ENCODE assay signal across 22 cellular contexts in the genomic region with DNA sequence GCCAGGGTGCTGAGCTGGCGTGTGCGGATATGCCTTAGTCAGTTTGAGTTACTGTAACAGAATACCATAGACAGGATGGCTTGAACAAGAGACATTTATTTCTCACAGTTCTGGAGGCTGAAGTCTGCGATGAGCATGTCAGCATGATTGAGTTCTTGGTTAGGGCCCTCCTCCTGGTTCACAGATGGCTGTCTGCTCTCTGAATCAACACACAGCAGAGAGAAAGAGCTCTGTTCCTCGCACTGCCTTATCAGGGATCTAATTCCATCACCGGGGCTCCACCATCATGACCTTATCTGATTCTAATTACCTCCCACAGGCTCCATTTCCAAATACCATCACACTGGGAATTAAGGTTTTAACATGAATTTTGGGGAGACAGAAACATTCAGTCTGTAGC.
DNase-seq lines count a peak whose midpoint lies in the region; ATAC-seq and TF ChIP-seq lines count a peak whose summit lies in the region.
"Had no signal": no experiment of that assay in that cellular context is flagged by ENCODE, and none has a peak within 500 bp of the region (broad histone marks: within the 10 kb centered on the region; RNA-seq: fewer than 3 reads in every experiment).

No MANE protein-coding gene starts in this region.

- no peaks in the 10 kb centered on the region for H3K9me3 Mint-ChIP-seq in T-helper 2 cell treated with Interferon-gamma antibody and Interleukin-4, amounts not matched to agents 5 μg/mL and 100 μg/mL, for 36 hours

- no peak overlapping the region for H3K4me3 ChIP-seq in psoas muscle

- no peaks in the 10 kb centered on the region for H3K4me1 Mint-ChIP-seq in T-helper 2 cell treated with Interferon-gamma antibody and Interleukin-4, amounts not matched to agents 5 μg/mL and 100 μg/mL, for 36 hours (ENCODE audit: low read depth)
- H3K4me1 Mint-ChIP-seq: B cell; CD4-positive, CD25-positive, alpha-beta regulatory T cell had no signal

- no peaks in the 10 kb centered on the region for H3K4me1 ChIP-seq in psoas muscle
- H3K4me1 ChIP-seq: Caco-2 had no signal

- H3K27ac Mint-ChIP-seq in T-helper 2 cell treated with Interferon-gamma antibody and Interleukin-4, amounts not matched to agents 5 μg/mL and 100 μg/mL, for 36 hours, result no peak overlapping the region
- H3K27ac Mint-ChIP-seq: B cell; CD4-positive, CD25-positive, alpha-beta regulatory T cell had no signal

- no peak overlapping the region for H3K4me3 Mint-ChIP-seq in T-helper 2 cell treated with Interferon-gamma antibody and Interleukin-4, amounts not matched to agents 5 μg/mL and 100 μg/mL, for 36 hours
- H3K4me3 Mint-ChIP-seq: B cell; CD4-positive, CD25-positive, alpha-beta regulatory T cell had no signal

- H3K27ac ChIP-seq in caudate nucleus (ENCODE audit: low read depth, low read length) (peak overlapping the region; percentile 62), psoas muscle (no peak overlapping the region)
- H3K27ac ChIP-seq: 22Rv1 had no signal

- H3K36me3 Mint-ChIP-seq in T-helper 2 cell treated with Interferon-gamma antibody and Interleukin-4, amounts not matched to agents 5 μg/mL and 100 μg/mL, for 36 hours (ENCODE audit: low read depth), result no peaks in the 10 kb centered on the region
- H3K36me3 Mint-ChIP-seq: CD4-positive, CD25-positive, alpha-beta regulatory T cell had no signal

- H3K9me3 ChIP-seq in psoas muscle, result no peaks in the 10 kb centered on the region
- H3K9me3 ChIP-seq: Caco-2 had no signal

- H3K36me3 ChIP-seq in psoas muscle (ENCODE audit: insufficient read depth in 1 of 2, low read depth in 1 of 2), result no peaks in the 10 kb centered on the region

- no peaks in the 10 kb centered on the region for H3K27me3 Mint-ChIP-seq in T-helper 2 cell treated with Interferon-gamma antibody and Interleukin-4, amounts not matched to agents 5 μg/mL and 100 μg/mL, for 36 hours (ENCODE audit: low read depth)
- H3K27me3 Mint-ChIP-seq: B cell had no signal

- H3K27me3 ChIP-seq in psoas muscle (ENCODE audit: insufficient read depth in 3 of 3, low read length in 2 of 3), result no peaks in the 10 kb centered on the region

- whole genome bisulfite sequencing in psoas muscle, 3 donors, result 55 to 62% (median 57%) methylated on average over 5 of the region's 5 CpGs

- no peak for TF ChIP-seq CTCF in psoas muscle (IDR thresholded peaks at IDR 0.05)

- intact Hi-C loops in psoas muscle (cut with DNase I), result no loop called here

- DNase-seq in Ammon's horn (ENCODE audit: low spot score) (peak; percentile 11), NCI-H69 (lab: John Stamatoyannopoulos, UW) (peak; percentile 94), caudate nucleus (lab: John Stamatoyannopoulos, UW) (peak in 12 of 61 donors; percentile 4 to 37 (median 12)), left kidney (ENCODE audit: low read depth, low spot score) (peak; percentile 77), NK-92 (lab: John Stamatoyannopoulos, UW; ENCODE audit: unreplicated experiment) (no peak), psoas muscle (no peak), NCI-H1092 treated with DMSO at 0.1 percent for 48 hours (lab: John Stamatoyannopoulos, UW) (no peak)
- DNase-seq in T-helper 2 cell treated with Interferon-gamma antibody and Interleukin-4, amounts not matched to agents 5 μg/mL and 100 μg/mL, for 36 hours (ENCODE audit: low spot score), result no peak
- DNase-seq: Caco-2; CD4-positive, CD25-positive, alpha-beta regulatory T cell; GDM1; GOT3; Kasumi-1; MM.1S; NCI-H1092; NCI-H146; NCI-H82; PC-3; RPMI8226; SIG-M5 had no signal

- no peak for ATAC-seq in psoas muscle
- ATAC-seq: PC-3 had no signal

Comparison
In these comparisons a context has a peak if more than half of its experiments do, and no peak if none do; other contexts are left out.
1. DNase-seq: peak in Ammon's horn (single experiment), NCI-H69 (single experiment) and left kidney (single experiment); none in NK-92 (single experiment), psoas muscle (0 of 2), NCI-H1092 treated with DMSO at 0.1 percent for 48 hours (single experiment) and T-helper 2 cell treated with Interferon-gamma antibody and Interleukin-4, amounts not matched to agents 5 μg/mL and 100 μg/mL, for 36 hours (single experiment).